ENCODE assay signal across 21 cellular contexts in genomic region chr2:20684581-20685063, GRCh38. TPM values are rescaled to one million over a fixed set of nuclear protein-coding genes. Genes with fewer than 3 reads are reported as not detected.
"Had no signal": no experiment of that assay in that cellular context is flagged by ENCODE, and none has a peak within 500 bp of the region (broad histone marks: within the 10 kb centered on the region; RNA-seq: fewer than 3 reads in every experiment).

No MANE protein-coding gene starts in this region.

- H3K36me3 ChIP-seq: MG63 had no signal

- H3K9me3 ChIP-seq: MG63 had no signal

- DNase-seq: IMR-90, Karpas-422, KG1, MG63, NCI-H1092, NCI-H1105 treated with DMSO at 0.1 percent for 48 hours, NCI-H1417 treated with DMSO at 0.1 percent for 48 hours, NCI-H146, NCI-H1694 treated with DMSO at 0.1 percent for 48 hours, NCI-H1930, NCI-H2081, NCI-H2171, NCI-H226, NCI-H446, NCI-H510A, NCI-H524 treated with DMSO at 0.1 percent for 48 hours, NCI-H69, NCI-H774, RPMI8226, SHP77 had no signal

- H3K27me3 ChIP-seq: MG63 had no signal

- H3K4me3 ChIP-seq: MG63 had no signal

RNA-seq across cellular contexts. Expression of gene GDF7, which starts 17.7 kb away (rescaled TPM):
- total RNA-seq: HT-29 had no signal
